ENCODE assay signal across 14 cellular contexts in genomic region chr7:25858562-25859411, GRCh38.
A peak's percentile ranks its signal among the peaks of the same experiment; 100 is the strongest.
DNase-seq lines count a peak whose midpoint lies in the region; ATAC-seq, FAIRE-seq and TF ChIP-seq lines count a peak whose summit lies in the region.
"Had no signal": no experiment of that assay in that cellular context is flagged by ENCODE, and none has a peak within 500 bp of the region (broad histone marks: within the 10 kb centered on the region; RNA-seq: fewer than 3 reads in every experiment).

No MANE protein-coding gene starts in this region.

- peaks cover 5% of the 10 kb centered on the region; the same call in 1 of the 2 replicates for H3K27me3 ChIP-seq in IMR-90 (ENCODE audit: control insufficient read depth, insufficient read depth, low read length)
- no peaks in the 10 kb centered on the region for H3K27me3 ChIP-seq in K562 (ENCODE audit: control insufficient read depth in 2 of 2, insufficient read depth in 2 of 2, low read length in 2 of 2)
- H3K27me3 ChIP-seq in body of pancreas, result peaks cover 24 to 79% of the 10 kb centered on the region in 2 donors

- WGBS in IMR-90 (ENCODE audit: extremely low coverage in 2 of 2, insufficient read length in 1 of 2), 2 experiments, result 72% methylated on average over 18 of the region's 47 CpGs; no CpG with 5 or more reads in 1 of the 2 experiments
- WGBS in K562 (ENCODE audit: insufficient coverage, low coverage, missing lambda C conversion rate), result 85% methylated on average over 30 of the region's 47 CpGs
- 13 to 24% methylated on average over 45 to 47 of the region's 47 CpGs for WGBS in body of pancreas, 2 donors

- no peak overlapping the region for H3K4me3 Mint-ChIP-seq in nephron progenitor cell

- H3K23ac ChIP-seq in IMR-90 (ENCODE audit: low read depth, low read length), result no peak overlapping the region

- POLR2A ChIA-PET in IMR-90 (lab: Charles Lee; ENCODE audit: unreplicated experiment) (no interaction called here), K562 (lab: Yijun Ruan, JAX) (no interaction called here)

- FAIRE-seq in K562 (lab: Jason Lieb, UNC), result no peak
- FAIRE-seq: small intestine had no signal

- no peak overlapping the region for H2BK15ac ChIP-seq in IMR-90 (ENCODE audit: low read depth, low read length)

- H2BK20ac ChIP-seq in IMR-90 (ENCODE audit: low read depth, low read length), result no peak overlapping the region

- no peaks in the 10 kb centered on the region for H3K9me3 Mint-ChIP-seq in nephron progenitor cell

- H3K4me3 ChIP-seq in IMR-90 (ENCODE audit: insufficient read depth, low read depth, low read length) (no peak overlapping the region), K562 (no peak overlapping the region), body of pancreas (no peak overlapping the region)
- H3K4me3 ChIP-seq: lower lobe of right lung had no signal

- no peak overlapping the region for H2BK5ac ChIP-seq in IMR-90 (ENCODE audit: low read depth, low read length, poor library complexity, severe bottlenecking)

- H3K4ac ChIP-seq in IMR-90 (ENCODE audit: low read depth, low read length), result no peak overlapping the region

- no peaks in the 10 kb centered on the region; the same call in 2 of the 3 replicates for H3K79me2 ChIP-seq in K562 (ENCODE audit: control insufficient read depth, insufficient read depth, low read length)

- no peak overlapping the region for H4K91ac ChIP-seq in IMR-90 (ENCODE audit: insufficient read depth, low read depth, low read length)

- TF ChIP-seq RAD21 in IMR-90 (IDR thresholded peaks at IDR 0.05; ENCODE audit: low read length) (no peak), K562 (CRISPR knock-in tag; conservative IDR thresholded peaks at IDR 0.05 in 1 of 2, IDR thresholded peaks at IDR 0.05 in 1 of 2) (no peak)

- no peak overlapping the region for H3K27ac Mint-ChIP-seq in nephron progenitor cell

- no peak for TF ChIP-seq EP300 in K562 (IDR thresholded peaks at IDR 0.05; ENCODE audit: low read length)

- dilution Hi-C loops in IMR-90 (cut with HindIII; ENCODE audit: low sequenced_read_pairs, unreplicated experiment), result no loop called here

- CTCF ChIA-PET in IMR-90 (lab: Yijun Ruan, JAX), result no interaction called here
- CTCF ChIA-PET in K562 (lab: Yijun Ruan, JAX; ENCODE audit: low intra/inter-chr PET ratio), result no interaction called here

- H3K36me3 ChIP-seq in IMR-90 (ENCODE audit: control insufficient read depth, insufficient read depth, low read length), result no peaks in the 10 kb centered on the region
- H3K36me3 ChIP-seq in K562 (ENCODE audit: control insufficient read depth, insufficient read depth, low read length), result no peaks in the 10 kb centered on the region
- H3K36me3 ChIP-seq in body of pancreas (replicated peaks in 1 of 2; ENCODE audit: insufficient read depth in 1 of 2, low read depth in 2 of 2), result no peaks in the 10 kb centered on the region
- H3K36me3 ChIP-seq: lower lobe of right lung had no signal

- H3K36me3 Mint-ChIP-seq in nephron progenitor cell (ENCODE audit: low read depth), result no peaks in the 10 kb centered on the region

- H3K56ac ChIP-seq in IMR-90 (ENCODE audit: extremely low read depth, insufficient read depth, low read length), result no peak overlapping the region

- no peak for TF ChIP-seq POLR2A in IMR-90 (IDR thresholded peaks at IDR 0.05; ENCODE audit: low read depth, low read length)
- TF ChIP-seq POLR2A in K562 (conservative IDR thresholded peaks at IDR 0.05), result no peak
- TF ChIP-seq POLR2A in body of pancreas (IDR thresholded peaks at IDR 0.05), result no peak

- ATAC-seq in IMR-90 (ENCODE audit: low read depth) (no peak), K562 (no peak), body of pancreas (no peak), GM21786 (IDR thresholded peaks at IDR 0.05; ENCODE audit: unreplicated experiment) (no peak), GM19397 (IDR thresholded peaks at IDR 0.05; ENCODE audit: unreplicated experiment) (no peak)
- ATAC-seq: lower lobe of right lung, SK-N-SH treated with all-trans-retinoic acid at 6 μM for 48 hours had no signal

- in situ Hi-C loops in IMR-90 (cut with MboI; ENCODE audit: low sequenced_read_pairs), result loop anchor here (10.0 kb wide), 2 partner anchors 346 to 996 kb away; partner anchors contain the start of genes CBX3 and HNRNPA2B1
- in situ Hi-C loops in K562 (cut with MboI), result no loop called here

- H4K20me1 ChIP-seq in IMR-90 (ENCODE audit: insufficient read depth, low read length) (no peaks in the 10 kb centered on the region), K562 (replicated peaks; ENCODE audit: control insufficient read depth, insufficient read depth, low read length) (no peaks in the 10 kb centered on the region)

- H3K4me1 ChIP-seq in IMR-90 (ENCODE audit: control insufficient read depth, insufficient read depth, low read length) (no peaks in the 10 kb centered on the region), K562 (replicated peaks in 1 of 2; ENCODE audit: control insufficient read depth in 2 of 2, insufficient read depth in 2 of 2, low read length in 2 of 2) (peaks cover 8 to 20% of the 10 kb centered on the region in 2 experiments; a peak in 4 of 5 replicates), body of pancreas (peaks cover 3% of the 10 kb centered on the region)

- H3K4me2 ChIP-seq in IMR-90 (ENCODE audit: low read depth, low read length) (no peak overlapping the region), K562 (ENCODE audit: insufficient read depth, low read length) (no peak overlapping the region)

- TF ChIP-seq CTCF in IMR-90 (conservative IDR thresholded peaks at IDR 0.05; ENCODE audit: low read depth, low read length), result no peak
- TF ChIP-seq CTCF in K562 (IDR thresholded peaks at IDR 0.05 in 2 of 3, conservative IDR thresholded peaks at IDR 0.05 in 1 of 3; ENCODE audit: insufficient read depth in 2 of 3, low read depth in 1 of 3, low read length in 3 of 3), result no peak
- no peak for TF ChIP-seq CTCF in nephron progenitor cell (IDR thresholded peaks at IDR 0.05)
- TF ChIP-seq CTCF in body of pancreas (IDR thresholded peaks at IDR 0.05), result no peak

- BruUV-seq in IMR-90 (replicated peaks; lab: Mats Ljungman, UMichigan) (no TSS peak), K562 (replicated peaks; lab: Mats Ljungman, UMichigan) (no TSS peak)

- no peak overlapping the region for H4K5ac ChIP-seq in IMR-90 (ENCODE audit: low read depth, low read length)

- H2AK9ac ChIP-seq in IMR-90 (replicated peaks; ENCODE audit: low read depth, low read length, poor library complexity), result no peak overlapping the region

- peaks cover 27% of the 10 kb centered on the region for H3K4me1 Mint-ChIP-seq in nephron progenitor cell

- H2AK5ac ChIP-seq in IMR-90 (ENCODE audit: low read depth, low read length), result no peak overlapping the region

- H2BK120ac ChIP-seq in IMR-90 (ENCODE audit: low read depth, low read length), result no peak overlapping the region

- intact Hi-C loops in IMR-90 (cut with micrococcal nuclease) (loop anchor here (10.0 kb wide), 1 partner anchor 346 kb away; the partner anchor contains the start of genes CBX3 and HNRNPA2B1), K562 (cut with micrococcal nuclease) (loop anchor here (10.0 kb wide), 2 partner anchors 364 to 506 kb away; no protein-coding TSS in a partner anchor), body of pancreas (cut with DNase I) (no loop called here)

- no peaks in the 10 kb centered on the region for H3K79me1 ChIP-seq in IMR-90 (ENCODE audit: low read depth in 1 of 2, low read length in 2 of 2)

- no peaks in the 10 kb centered on the region for H3K9me3 ChIP-seq in IMR-90 (ENCODE audit: control insufficient read depth, insufficient read depth, low read length)
- H3K9me3 ChIP-seq in K562 (replicated peaks; ENCODE audit: control insufficient read depth, insufficient read depth, low read depth, low read length), result no peaks in the 10 kb centered on the region
- peaks cover 0 to 8% (median 0%) of the 10 kb centered on the region in 3 donors for H3K9me3 ChIP-seq in body of pancreas
- H3K9me3 ChIP-seq: lower lobe of right lung had no signal

- DNase-seq in DMS153 (lab: John Stamatoyannopoulos, UW) (peak; percentile 28), IMR-90 (no peak), K562 (ENCODE audit: extremely low read depth in 1 of 4, low spot score in 3 of 4) (no peak), nephron progenitor cell (peak; percentile 62), body of pancreas (no peak), NCI-H526 (lab: John Stamatoyannopoulos, UW) (no peak)
- DNase-seq: DMS79 treated with DMSO at 0.1 percent for 48 hours, Karpas-422, lower lobe of right lung, NCI-H774, small intestine had no signal

- H3K14ac ChIP-seq in IMR-90 (replicated peaks; ENCODE audit: low read depth, low read length), result no peak overlapping the region

- H3K9me1 ChIP-seq in IMR-90 (ENCODE audit: insufficient read depth, low read length) (peaks cover 4% of the 10 kb centered on the region; the same call in 1 of the 2 replicates), K562 (ENCODE audit: control insufficient read depth, insufficient read depth, low read length) (no peaks in the 10 kb centered on the region)

- H3K27me3 Mint-ChIP-seq in nephron progenitor cell (ENCODE audit: low read depth, poor library complexity), result peaks cover 25% of the 10 kb centered on the region

- H3K27ac ChIP-seq in IMR-90 (ENCODE audit: insufficient read depth, low read length), result no peak overlapping the region
- no peak overlapping the region for H3K27ac ChIP-seq in K562 (ENCODE audit: extremely low read depth, low read depth, low read length)
- H3K27ac ChIP-seq in body of pancreas, result no peak overlapping the region
- H3K27ac ChIP-seq: lower lobe of right lung had no signal

- H4K8ac ChIP-seq in IMR-90 (ENCODE audit: low read depth in 2 of 2, low read length in 2 of 2), result no peak overlapping the region

- H3K9ac ChIP-seq in IMR-90 (ENCODE audit: low read depth, low read length), result no peak overlapping the region
- no peak overlapping the region for H3K9ac ChIP-seq in K562 (ENCODE audit: insufficient read depth in 1 of 2, low read depth in 2 of 2, low read length in 2 of 2)

- no peak overlapping the region for H3K18ac ChIP-seq in IMR-90 (ENCODE audit: low read depth, low read length)

- peak overlapping the region; percentile 18 for H2AFZ ChIP-seq in IMR-90 (replicated peaks; ENCODE audit: low read length, poor library complexity)
- H2AFZ ChIP-seq in K562 (ENCODE audit: low read depth, low read length), result no peak overlapping the region

TF ChIP-seq in K562, 482 proteins besides CTCF, POLR2A, EP300 and RAD21 (continues in another document):
- TF ChIP-seq ZNF184 (CRISPR knock-in tag; IDR thresholded peaks at IDR 0.05) (no peak), MEIS2 (IDR thresholded peaks at IDR 0.05; ENCODE audit: partially characterized antibody) (peak; percentile 29), JUNB (CRISPR knock-in tag; conservative IDR thresholded peaks at IDR 0.05) (no peak), KLF10 (CRISPR knock-in tag; IDR thresholded peaks at IDR 0.05) (no peak)
- TF ChIP-seq, protein P1, sequence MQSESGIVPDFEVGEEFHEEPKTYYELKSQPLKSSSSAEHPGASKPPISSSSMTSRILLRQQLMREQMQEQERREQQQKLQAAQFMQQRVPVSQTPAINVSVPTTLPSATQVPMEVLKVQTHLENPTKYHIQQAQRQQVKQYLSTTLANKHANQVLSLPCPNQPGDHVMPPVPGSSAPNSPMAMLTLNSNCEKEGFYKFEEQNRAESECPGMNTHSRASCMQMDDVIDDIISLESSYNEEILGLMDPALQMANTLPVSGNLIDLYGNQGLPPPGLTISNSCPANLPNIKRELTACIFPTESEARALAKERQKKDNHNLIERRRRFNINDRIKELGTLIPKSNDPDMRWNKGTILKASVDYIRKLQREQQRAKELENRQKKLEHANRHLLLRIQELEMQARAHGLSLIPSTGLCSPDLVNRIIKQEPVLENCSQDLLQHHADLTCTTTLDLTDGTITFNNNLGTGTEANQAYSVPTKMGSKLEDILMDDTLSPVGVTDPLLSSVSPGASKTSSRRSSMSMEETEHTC (IDR thresholded peaks at IDR 0.05), result no peak

Comparison
In these comparisons a context has a peak if more than half of its experiments do, and no peak if none do; other contexts are left out.
1. DNase-seq: peak in DMS153 (single experiment) and nephron progenitor cell (single experiment); none in IMR-90 (single experiment), K562 (0 of 4), body of pancreas (0 of 4) and NCI-H526 (0 of 2).